23 cellular contexts compared by ENCODE assay signal in the genomic region with DNA sequence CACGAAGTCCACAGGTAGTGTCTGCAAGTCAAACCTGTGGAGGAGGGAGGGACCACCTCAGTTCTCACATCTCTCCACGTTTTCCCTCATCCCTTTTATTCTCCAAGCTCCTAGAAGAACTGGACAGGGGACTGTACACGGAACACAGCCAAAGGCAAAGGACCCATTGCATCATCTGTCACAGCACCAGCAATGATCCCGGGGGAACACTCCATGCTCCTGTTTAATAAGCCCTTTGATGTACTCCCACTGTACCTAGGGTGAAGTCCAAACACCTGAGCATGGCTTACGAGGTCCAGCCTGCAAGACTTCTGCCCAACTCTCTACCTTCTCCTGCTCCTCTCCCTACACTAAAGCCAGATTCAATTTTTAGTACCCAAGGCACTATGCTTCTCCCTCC. TPM values are rescaled to one million over a fixed set of nuclear protein-coding genes. Genes with fewer than 3 reads are reported as not detected.
DNase-seq lines count a peak whose midpoint lies in the region; ATAC-seq and TF ChIP-seq lines count a peak whose summit lies in the region.
"Had no signal": no experiment of that assay in that cellular context is flagged by ENCODE, and none has a peak within 500 bp of the region (broad histone marks: within the 10 kb centered on the region; RNA-seq: fewer than 3 reads in every experiment).

No MANE protein-coding gene starts in this region.

- H3K4me3 ChIP-seq in left ventricle myocardium inferior (no peak overlapping the region), heart left ventricle (no peak overlapping the region)
- H3K4me3 ChIP-seq in naive thymus-derived CD4-positive, alpha-beta T cell (ENCODE audit: low read length), result no peak overlapping the region
- H3K4me3 ChIP-seq: BLaER1 treated with 17β-estradiol and CSF1 and Interleukin-3, amounts not matched to agents 10 nM and 100 nM; gastrocnemius medialis; HAP-1; SJSA1; transverse colon had no signal

- intact Hi-C loops in left ventricle myocardium inferior (cut with micrococcal nuclease), result no loop called here
- intact Hi-C loops in heart left ventricle (cut with DNase I), result loop anchor here in 1 of 10 donors (10.0 kb wide), 1 partner anchor 185 kb away; no protein-coding TSS in a partner anchor
- intact Hi-C loops in activated CD8-positive, alpha-beta T cell treated with anti-CD3 and anti-CD28 coated beads for 36 hours (cut with micrococcal nuclease), result no loop called here
- intact Hi-C loops in naive thymus-derived CD4-positive, alpha-beta T cell (cut with micrococcal nuclease), result no loop called here

- TF ChIP-seq POLR2A in heart left ventricle (IDR thresholded peaks at IDR 0.05), result no peak

- CTCF ChIA-PET in activated CD8-positive, alpha-beta T cell treated with anti-CD3 and anti-CD28 coated beads for 36 hours (lab: Charles Lee), result interaction anchor here (4.4 to 25.4 kb wide), 2 partner anchors 13 to 60 kb away, joined by 36 to 556 read pairs; partner anchors contain the start of gene FMNL3
- CTCF ChIA-PET in naive thymus-derived CD4-positive, alpha-beta T cell (lab: Charles Lee), result interaction anchor here (3.0 to 10.5 kb wide), 2 partner anchors 13 to 57 kb away, joined by 21 to 229 read pairs; partner anchors contain the start of gene FMNL3

- POLR2A ChIA-PET in activated CD8-positive, alpha-beta T cell treated with anti-CD3 and anti-CD28 coated beads for 36 hours (lab: Charles Lee), result no interaction called here
- POLR2A ChIA-PET in naive thymus-derived CD4-positive, alpha-beta T cell (lab: Charles Lee), result interaction anchor here (1.2 to 3.1 kb wide), 4 partner anchors 13 to 57 kb away, joined by 3 to 13 read pairs (median 8); partner anchors contain the start of gene FMNL3

- peak overlapping the region; percentile 6 for H3K27ac Mint-ChIP-seq in activated CD8-positive, alpha-beta T cell treated with anti-CD3 and anti-CD28 coated beads for 36 hours
- H3K27ac Mint-ChIP-seq in naive thymus-derived CD4-positive, alpha-beta T cell, result peak overlapping the region in 8 of 9 donors; percentile 44 to 96 (median 69)
- H3K27ac Mint-ChIP-seq: activated T-helper 1 cell treated with anti-CD3 and anti-CD28 coated beads, Interleukin-12 subunit alpha, Interleukin-12 subunit beta, Interleukin-2, Interleukin-4 antibody, amounts not matched to agents 30 ng/mL and 10 ng/mL and 1 ng/mL, durations not matched to agents 14 hours and 24 hours and 36 hours had no signal

- H3K27ac ChIP-seq in left ventricle myocardium inferior (replicated peaks) (peak overlapping the region; percentile 9), heart left ventricle (no peak overlapping the region)
- H3K27ac ChIP-seq in naive thymus-derived CD4-positive, alpha-beta T cell (ENCODE audit: low read depth, low read length), result no peak overlapping the region
- H3K27ac ChIP-seq: SJSA1, transverse colon had no signal

- peaks cover 66% of the 10 kb centered on the region for H3K4me1 ChIP-seq in left ventricle myocardium inferior
- peaks cover 0 to 55% (median 38%) of the 10 kb centered on the region in 12 donors for H3K4me1 ChIP-seq in heart left ventricle
- H3K4me1 ChIP-seq in naive thymus-derived CD4-positive, alpha-beta T cell (ENCODE audit: control insufficient read depth in 2 of 2, insufficient read depth in 2 of 2, low read length in 2 of 2), result peaks cover 2 to 6% of the 10 kb centered on the region in 2 donors
- H3K4me1 ChIP-seq: HAP-1 had no signal

- H3K4me3 Mint-ChIP-seq in activated CD8-positive, alpha-beta T cell treated with anti-CD3 and anti-CD28 coated beads for 36 hours, result no peak overlapping the region
- H3K4me3 Mint-ChIP-seq in naive thymus-derived CD4-positive, alpha-beta T cell, result no peak overlapping the region
- H3K4me3 Mint-ChIP-seq: activated T-helper 1 cell treated with anti-CD3 and anti-CD28 coated beads, Interleukin-12 subunit alpha, Interleukin-12 subunit beta, Interleukin-2, Interleukin-4 antibody, amounts not matched to agents 30 ng/mL and 10 ng/mL and 1 ng/mL, durations not matched to agents 14 hours and 24 hours and 36 hours; IgD-negative memory B cell had no signal

- H3K4me1 Mint-ChIP-seq in activated CD8-positive, alpha-beta T cell treated with anti-CD3 and anti-CD28 coated beads for 36 hours (ENCODE audit: low read depth), result peaks cover 9% of the 10 kb centered on the region
- H3K4me1 Mint-ChIP-seq in naive thymus-derived CD4-positive, alpha-beta T cell, result peaks cover 23 to 55% (median 47%) of the 10 kb centered on the region in 7 donors

- H3K9me3 Mint-ChIP-seq in activated CD8-positive, alpha-beta T cell treated with anti-CD3 and anti-CD28 coated beads for 36 hours, result no peaks in the 10 kb centered on the region
- H3K9me3 Mint-ChIP-seq in naive thymus-derived CD4-positive, alpha-beta T cell, result no peaks in the 10 kb centered on the region
- H3K9me3 Mint-ChIP-seq: activated naive CD4-positive, alpha-beta T cell treated with anti-CD3 and anti-CD28 coated beads, Interleukin-2, amount 50 U/mL, for 72 hours; activated T-helper 1 cell treated with anti-CD3 and anti-CD28 coated beads, Interleukin-12 subunit alpha, Interleukin-12 subunit beta, Interleukin-2, Interleukin-4 antibody, amounts not matched to agents 30 ng/mL and 10 ng/mL and 1 ng/mL, durations not matched to agents 14 hours and 24 hours and 36 hours; IgD-negative memory B cell had no signal

- no peak for ATAC-seq in heart left ventricle
- no peak for ATAC-seq in activated CD8-positive, alpha-beta T cell treated with anti-CD3 and anti-CD28 coated beads for 36 hours
- no peak for ATAC-seq in naive thymus-derived CD4-positive, alpha-beta T cell
- ATAC-seq: activated naive CD4-positive, alpha-beta T cell treated with anti-CD3 and anti-CD28 coated beads, Interleukin-2, amount 50 U/mL, for 72 hours; gastrocnemius medialis had no signal

- no peaks in the 10 kb centered on the region for H3K27me3 ChIP-seq in left ventricle myocardium inferior (ENCODE audit: low read depth)
- H3K27me3 ChIP-seq in heart left ventricle, result no peaks in the 10 kb centered on the region
- H3K27me3 ChIP-seq in naive thymus-derived CD4-positive, alpha-beta T cell (ENCODE audit: control insufficient read depth in 2 of 2, insufficient read depth in 2 of 2, low read length in 2 of 2), result no peaks in the 10 kb centered on the region
- H3K27me3 ChIP-seq: BLaER1 treated with 17β-estradiol and CSF1 and Interleukin-3, amounts not matched to agents 10 nM and 100 nM; gastrocnemius medialis; SJSA1; transverse colon had no signal

- peaks cover 31% of the 10 kb centered on the region for H3K36me3 Mint-ChIP-seq in activated CD8-positive, alpha-beta T cell treated with anti-CD3 and anti-CD28 coated beads for 36 hours (ENCODE audit: low read depth)
- H3K36me3 Mint-ChIP-seq in naive thymus-derived CD4-positive, alpha-beta T cell, result peaks cover 17 to 49% (median 22%) of the 10 kb centered on the region in 5 donors
- H3K36me3 Mint-ChIP-seq: activated naive CD4-positive, alpha-beta T cell treated with anti-CD3 and anti-CD28 coated beads, Interleukin-2, amount 50 U/mL, for 72 hours had no signal

- DNase-seq in left ventricle myocardium inferior, result no peak
- no peak for DNase-seq in heart left ventricle
- no peak for DNase-seq in activated CD8-positive, alpha-beta T cell treated with anti-CD3 and anti-CD28 coated beads for 36 hours
- DNase-seq in naive thymus-derived CD4-positive, alpha-beta T cell, result no peak
- DNase-seq in EL, result no peak
- no peak for DNase-seq in stimulated activated CD4-positive, alpha-beta T cell treated with anti-CD3 and anti-CD28 coated beads, Interleukin-1b, Interleukin-23, amount 100 ng/mL, for 48 hours
- DNase-seq in kidney glomerular epithelial cell (lab: John Stamatoyannopoulos, UW), result no peak
- DNase-seq: DND-41; gastrocnemius medialis; hippocampal formation; mesendoderm; NCI-H1092; NCI-H187; NCI-H2227 treated with DMSO at 0.1 percent for 48 hours; stimulated activated CD4-positive, alpha-beta T cell treated with anti-CD3 and anti-CD28 coated beads, Interleukin-15, amount 100 ng/mL, for 24 hours; T-helper 1 cell; transverse colon had no signal

- H3K36me3 ChIP-seq in left ventricle myocardium inferior (peaks cover 87% of the 10 kb centered on the region), heart left ventricle (peaks cover 0 to 99% (median 93%) of the 10 kb centered on the region in 9 donors)
- peaks cover 0 to 97% (median 4%) of the 10 kb centered on the region in 3 experiments for H3K36me3 ChIP-seq in naive thymus-derived CD4-positive, alpha-beta T cell (ENCODE audit: control insufficient read depth in 2 of 3, insufficient read depth in 3 of 3, low read length in 3 of 3)
- H3K36me3 ChIP-seq: transverse colon had no signal

- TF ChIP-seq CTCF in left ventricle myocardium inferior (IDR thresholded peaks at IDR 0.05; ENCODE audit: borderline replicate concordance), result no peak
- no peak for TF ChIP-seq CTCF in heart left ventricle (IDR thresholded peaks at IDR 0.05)
- no peak for TF ChIP-seq CTCF in activated CD8-positive, alpha-beta T cell treated with anti-CD3 and anti-CD28 coated beads for 36 hours (IDR thresholded peaks at IDR 0.05)

- WGBS in heart left ventricle, 4 donors, result 80 to 86% (median 82%) methylated on average over 5 of the region's 5 CpGs

- H3K9me3 ChIP-seq in left ventricle myocardium inferior (replicated peaks) (no peaks in the 10 kb centered on the region), heart left ventricle (no peaks in the 10 kb centered on the region)
- H3K9me3 ChIP-seq in naive thymus-derived CD4-positive, alpha-beta T cell (ENCODE audit: control insufficient read depth in 2 of 3, low read length in 3 of 3), result no peaks in the 10 kb centered on the region
- H3K9me3 ChIP-seq: BLaER1 treated with 17β-estradiol and CSF1 and Interleukin-3, amounts not matched to agents 10 nM and 100 nM; gastrocnemius medialis; HAP-1; SJSA1; transverse colon had no signal

- H3K27me3 Mint-ChIP-seq in activated CD8-positive, alpha-beta T cell treated with anti-CD3 and anti-CD28 coated beads for 36 hours, result no peaks in the 10 kb centered on the region
- no peaks in the 10 kb centered on the region for H3K27me3 Mint-ChIP-seq in naive thymus-derived CD4-positive, alpha-beta T cell
- H3K27me3 Mint-ChIP-seq: IgD-negative memory B cell had no signal

RNA-seq across cellular contexts. Expression of gene PRPF40B, which starts 26.5 kb away (rescaled TPM):
- total RNA-seq in left ventricle myocardium inferior, result 22.0 TPM
- total RNA-seq in heart left ventricle, result 10 to 100 TPM; 12.7 to 25.5 (median 20.9) TPM
- polyA plus RNA-seq in heart left ventricle, result 10 to 100 TPM; 12.0 to 21.1 TPM
- 1 to 10 TPM; 4.9 to 5.6 TPM for total RNA-seq in activated CD8-positive, alpha-beta T cell treated with anti-CD3 and anti-CD28 coated beads for 36 hours
- total RNA-seq in naive thymus-derived CD4-positive, alpha-beta T cell, result 10 to 100 TPM in 4 of 5 experiments, 1 to 10 TPM in 1; 7.8 to 24.1 (median 12.1) TPM
- polyA plus RNA-seq in naive thymus-derived CD4-positive, alpha-beta T cell, result 1 to 10 TPM; 2.0 to 4.2 TPM

RNA-seq across cellular contexts. Expression of gene FAM186B, which starts 44.5 kb away (rescaled TPM):
- total RNA-seq in left ventricle myocardium inferior (0.33 TPM), heart left ventricle (under 1 TPM; 0.23 to 0.78 (median 0.48) TPM)
- under 1 TPM; 0.17 to 0.30 TPM for polyA plus RNA-seq in heart left ventricle
- total RNA-seq in activated CD8-positive, alpha-beta T cell treated with anti-CD3 and anti-CD28 coated beads for 36 hours, result not detected
- 1 to 10 TPM in 1 of 5 experiments, under 1 TPM in 4; 0.24 to 1.1 (median 0.51) TPM for total RNA-seq in naive thymus-derived CD4-positive, alpha-beta T cell
- polyA plus RNA-seq in naive thymus-derived CD4-positive, alpha-beta T cell, result under 1 TPM; 0.13 to 0.26 TPM

RNA-seq across cellular contexts. Expression of gene FMNL3, which starts 57.3 kb away (rescaled TPM):
- total RNA-seq in left ventricle myocardium inferior (10.4 TPM), heart left ventricle (10 to 100 TPM in 7 of 9 donors, 1 to 10 TPM in 2; 8.7 to 33.9 (median 14.3) TPM)
- 1 to 10 TPM; 5.9 to 7.8 TPM for polyA plus RNA-seq in heart left ventricle
- total RNA-seq in activated CD8-positive, alpha-beta T cell treated with anti-CD3 and anti-CD28 coated beads for 36 hours, result 10 to 100 TPM; 22.8 to 23.5 TPM
- total RNA-seq in naive thymus-derived CD4-positive, alpha-beta T cell, result 10 to 100 TPM; 33.3 to 40.4 (median 39.7) TPM
- polyA plus RNA-seq in naive thymus-derived CD4-positive, alpha-beta T cell, result 10 to 100 TPM; 10.4 to 12.0 TPM
